ENCODE assay signal across 15 cellular contexts in the genomic region with DNA sequence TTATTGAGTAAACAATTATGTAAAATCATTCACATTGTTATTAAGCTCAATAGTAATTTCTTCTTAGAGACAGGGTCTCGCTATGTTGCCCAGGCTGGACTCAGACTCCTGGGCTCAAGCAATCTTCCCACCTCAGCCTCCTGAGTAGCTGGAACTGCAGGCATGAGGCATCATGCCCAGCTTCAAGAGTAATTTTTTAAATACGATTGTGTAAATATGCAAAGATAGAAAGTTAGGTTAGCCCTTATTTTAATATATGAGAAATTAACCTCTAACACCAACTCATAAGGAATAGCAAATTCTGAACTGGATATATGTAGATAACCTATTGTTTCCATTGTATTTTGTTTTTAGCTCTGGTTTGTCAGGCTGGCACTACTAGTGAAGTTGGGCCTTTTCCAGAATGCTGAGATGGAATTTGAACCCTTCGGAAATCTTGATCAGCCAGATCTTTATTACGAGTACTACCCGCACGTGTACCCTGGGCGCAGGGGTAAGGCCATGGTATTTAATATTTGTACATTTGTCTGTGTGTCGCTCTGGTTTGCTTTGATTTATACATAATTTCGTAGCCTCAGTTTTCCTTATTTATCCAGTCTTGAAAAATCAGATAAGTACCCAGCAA. TPM values are rescaled to one million over a fixed set of nuclear protein-coding genes. Genes with fewer than 3 reads are reported as not detected.
A peak's percentile ranks its signal among the peaks of the same experiment; 100 is the strongest.
DNase-seq lines count a peak whose midpoint lies in the region; ATAC-seq and TF ChIP-seq lines count a peak whose summit lies in the region.
"Had no signal": no experiment of that assay in that cellular context is flagged by ENCODE, and none has a peak within 500 bp of the region (broad histone marks: within the 10 kb centered on the region; RNA-seq: fewer than 3 reads in every experiment).

No MANE protein-coding gene starts in this region.

- H3F3A ChIP-seq in SU-DHL-6 (ENCODE audit: insufficient read depth) = no peaks in the 10 kb centered on the region

- H3K27ac ChIP-seq in SU-DHL-6 (ENCODE audit: low read depth, low read length) = no peak overlapping the region
- H3K27ac ChIP-seq: foreskin keratinocyte, GM23248, hepatocyte, thoracic aorta had no signal

- H3K4me2 ChIP-seq in SU-DHL-6 (ENCODE audit: low read depth, low read length, poor library complexity, severe bottlenecking) = no peak overlapping the region
- H3K4me2 ChIP-seq: hepatocyte had no signal

- peak; percentile 61 for TF ChIP-seq CTCF in HFFc6 (IDR thresholded peaks at IDR 0.05)
- peak; percentile 3 for TF ChIP-seq CTCF in SU-DHL-6 (IDR thresholded peaks at IDR 0.05; ENCODE audit: insufficient read depth, low read length, poor library complexity, severe bottlenecking)
- TF ChIP-seq CTCF in type B pancreatic cell (conservative IDR thresholded peaks at IDR 0.05) = peak; percentile 59

- no peak overlapping the region for H2AFZ ChIP-seq in SU-DHL-6 (ENCODE audit: low read depth, low read length, severe bottlenecking)
- H2AFZ ChIP-seq: GM23248, hepatocyte had no signal

- no peaks in the 10 kb centered on the region for H3K79me2 ChIP-seq in SU-DHL-6 (ENCODE audit: insufficient read depth, low read length)
- H3K79me2 ChIP-seq: hepatocyte had no signal

- H3K4me3 Mint-ChIP-seq in HFFc6 = no peak overlapping the region
- H3K4me3 Mint-ChIP-seq in type B pancreatic cell = no peak overlapping the region
- H3K4me3 Mint-ChIP-seq: activated naive CD4-positive, alpha-beta T cell treated with anti-CD3 and anti-CD28 coated beads, Interleukin-2, amount 50 U/mL, for 24 hours had no signal

- DNase-seq in HFFc6 (no peak), left lobe of liver (ENCODE audit: low spot score) (no peak), type B pancreatic cell (ENCODE audit: extremely low spot score, unreplicated experiment) (no peak), NCI-H510A (lab: John Stamatoyannopoulos, UW) (no peak)
- no peak for DNase-seq in stimulated activated CD4-positive, alpha-beta T cell treated with anti-CD3 and anti-CD28 coated beads, Interleukin-4, amount 100 ng/mL, for 1 hour
- DNase-seq: NCI-H524 treated with DMSO at 0.1 percent for 48 hours had no signal

- H4K20me1 ChIP-seq in SU-DHL-6 (ENCODE audit: low read depth, low read length) = no peaks in the 10 kb centered on the region

- H3K9me3 ChIP-seq in SU-DHL-6 (ENCODE audit: insufficient read depth, low read length) = no peaks in the 10 kb centered on the region
- H3K9me3 ChIP-seq: Caco-2, thoracic aorta had no signal

- H3K9me3 Mint-ChIP-seq in HFFc6 (no peaks in the 10 kb centered on the region), type B pancreatic cell (no peaks in the 10 kb centered on the region)
- H3K9me3 Mint-ChIP-seq: activated naive CD4-positive, alpha-beta T cell treated with anti-CD3 and anti-CD28 coated beads, Interleukin-2, amount 50 U/mL, for 24 hours had no signal

- no peak overlapping the region for H3K9ac ChIP-seq in SU-DHL-6 (ENCODE audit: low read length)
- H3K9ac ChIP-seq: GM23248 had no signal

- H3K36me3 ChIP-seq in SU-DHL-6 (ENCODE audit: low read length) = peaks cover 5% of the 10 kb centered on the region; the same call in 1 of the 2 replicates

- H3K27me3 ChIP-seq in SU-DHL-6 (ENCODE audit: low read length) = no peaks in the 10 kb centered on the region
- H3K27me3 ChIP-seq: foreskin keratinocyte, hepatocyte had no signal

- H3K4me1 Mint-ChIP-seq in HFFc6 (ENCODE audit: low read depth) = peaks cover 6% of the 10 kb centered on the region
- H3K4me1 Mint-ChIP-seq in type B pancreatic cell (ENCODE audit: unreplicated experiment) = no peaks in the 10 kb centered on the region

- H3K27ac Mint-ChIP-seq in HFFc6 = no peak overlapping the region
- peak overlapping the region; percentile 66 for H3K27ac Mint-ChIP-seq in type B pancreatic cell
- H3K27ac Mint-ChIP-seq: activated naive CD4-positive, alpha-beta T cell treated with anti-CD3 and anti-CD28 coated beads, Interleukin-2, amount 50 U/mL, for 24 hours had no signal

- H3K27me3 Mint-ChIP-seq in HFFc6 (ENCODE audit: insufficient read depth) (no peaks in the 10 kb centered on the region; the same call in none of the 2 replicates), type B pancreatic cell (no peaks in the 10 kb centered on the region)
- H3K27me3 Mint-ChIP-seq: activated naive CD4-positive, alpha-beta T cell treated with anti-CD3 and anti-CD28 coated beads, Interleukin-2, amount 50 U/mL, for 24 hours had no signal

- no peaks in the 10 kb centered on the region for H3K9me2 ChIP-seq in SU-DHL-6 (replicated peaks; ENCODE audit: insufficient read depth, low read length)

- H3K36me3 Mint-ChIP-seq in HFFc6 (ENCODE audit: low read depth) = peaks cover 20% of the 10 kb centered on the region
- peaks cover 27% of the 10 kb centered on the region for H3K36me3 Mint-ChIP-seq in type B pancreatic cell

- no peak overlapping the region for H3K4me3 ChIP-seq in SU-DHL-6 (ENCODE audit: insufficient read depth, low read length, poor library complexity, severe bottlenecking)
- H3K4me3 ChIP-seq: GM23248, hepatocyte, skin epidermis, thoracic aorta had no signal

- peak; percentile 70 for ATAC-seq in left lobe of liver
- no peak for ATAC-seq in GM21360 (IDR thresholded peaks at IDR 0.05; ENCODE audit: unreplicated experiment)

RNA-seq across cellular contexts. Expression of gene TRAPPC12, which starts 44.8 kb away (rescaled TPM):
- 10 to 100 TPM; 69.1 to 83.3 (median 74.8) TPM for total RNA-seq in HFFc6 (2021; fragmentation: NEBNext Ultra II Directional; extraction: Animal tissue kit (Norgen Biotek cat#: 25700))
- total RNA-seq in left lobe of liver (51.9 TPM), type B pancreatic cell (ENCODE audit: low replicate concordance) (74.7 and 98.7 TPM in 2 replicates)

RNA-seq across cellular contexts. Expression of gene EIPR1, which starts 46.7 kb away (rescaled TPM):
- total RNA-seq in HFFc6 (2021; fragmentation: NEBNext Ultra II Directional; extraction: Animal tissue kit (Norgen Biotek cat#: 25700)) = 10 to 100 TPM; 26.6 to 30.9 (median 28.8) TPM
- total RNA-seq in left lobe of liver = 10.9 TPM
- total RNA-seq in type B pancreatic cell (ENCODE audit: low replicate concordance) = 24.3 and 24.9 TPM in 2 replicates

Comparison
In these comparisons a context has a peak if more than half of its experiments do, and no peak if none do; other contexts are left out.
1. CTCF ChIP-seq: peak in every context shown above with its lines; median percentile 61 in HFFc6; 59 in type B pancreatic cell; 3 in SU-DHL-6.